9 cellular contexts compared by ENCODE assay signal in the genomic region with DNA sequence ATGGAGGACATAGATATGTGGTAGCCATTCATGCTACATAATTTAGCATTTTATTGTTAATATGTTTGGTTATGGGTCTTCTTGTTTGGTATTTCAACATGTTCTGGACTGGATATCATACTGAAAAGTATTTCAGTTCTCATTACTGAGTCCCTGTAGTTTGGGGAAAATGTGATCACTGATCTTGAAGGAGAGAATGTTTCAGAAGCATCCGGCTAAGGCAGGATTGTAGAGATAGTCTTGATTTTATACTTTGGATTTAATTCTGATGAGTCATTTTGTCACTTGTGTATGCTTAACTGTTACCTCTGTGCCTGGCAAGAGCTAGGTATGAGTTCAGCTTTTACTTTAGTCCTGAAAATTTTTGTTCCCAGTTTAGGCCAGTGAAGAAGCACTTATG. TPM values are rescaled to one million over a fixed set of nuclear protein-coding genes. Genes with fewer than 3 reads are reported as not detected.
DNase-seq lines count a peak whose midpoint lies in the region; ATAC-seq and TF ChIP-seq lines count a peak whose summit lies in the region.
"Had no signal": no experiment of that assay in that cellular context is flagged by ENCODE, and none has a peak within 500 bp of the region (broad histone marks: within the 10 kb centered on the region; RNA-seq: fewer than 3 reads in every experiment).

No MANE protein-coding gene starts in this region.

- no peak for ATAC-seq in GM21529 (IDR thresholded peaks at IDR 0.05; ENCODE audit: unreplicated experiment)

- H3K36me3 Mint-ChIP-seq in T-helper 1 cell treated with Interleukin-12 subunit alpha and Interleukin-12 subunit beta and Interleukin-4 antibody, amounts not matched to agents 30 μg/mL and 1 μg/mL, for 36 hours (ENCODE audit: low read depth), result peaks cover 59% of the 10 kb centered on the region

- H3K36me3 ChIP-seq in GM06990 (ENCODE audit: control insufficient read depth, insufficient read depth, low read length), result peaks cover 8% of the 10 kb centered on the region

- no peak for DNase-seq in GM06990 (ENCODE audit: extremely low read depth, insufficient read length)
- peak; percentile 2 for DNase-seq in fibroblast of gingiva (ENCODE audit: low read depth)
- DNase-seq in renal cortical epithelial cell (ENCODE audit: low read depth), result peak; percentile 72
- DNase-seq in NCI-H446 (lab: John Stamatoyannopoulos, UW), result no peak
- DNase-seq in cerebellar nuclear complex (lab: John Stamatoyannopoulos, UW), result no peak
- DNase-seq in activated CD4-positive, CD25-positive, alpha-beta regulatory T cell (lab: John Stamatoyannopoulos, UW), result no peak
- DNase-seq: NCI-H2029 treated with DMSO at 0.1 percent for 48 hours had no signal

- no peaks in the 10 kb centered on the region for H3K27me3 ChIP-seq in GM06990 (replicated peaks; ENCODE audit: control insufficient read depth, insufficient read depth, low read length)

- peak overlapping the region; percentile 28 for H3K4me3 ChIP-seq in GM06990 (replicated peaks; ENCODE audit: low read depth, low read length)

- H3K4me3 Mint-ChIP-seq in T-helper 1 cell treated with Interleukin-12 subunit alpha and Interleukin-12 subunit beta and Interleukin-4 antibody, amounts not matched to agents 30 μg/mL and 1 μg/mL, for 36 hours, result peak overlapping the region; percentile 98

- H3K27me3 Mint-ChIP-seq in T-helper 1 cell treated with Interleukin-12 subunit alpha and Interleukin-12 subunit beta and Interleukin-4 antibody, amounts not matched to agents 30 μg/mL and 1 μg/mL, for 36 hours (ENCODE audit: low read depth), result no peaks in the 10 kb centered on the region

- H3K9me3 Mint-ChIP-seq in T-helper 1 cell treated with Interleukin-12 subunit alpha and Interleukin-12 subunit beta and Interleukin-4 antibody, amounts not matched to agents 30 μg/mL and 1 μg/mL, for 36 hours, result no peaks in the 10 kb centered on the region

- TF ChIP-seq CTCF in GM06990 (IDR thresholded peaks at IDR 0.05; ENCODE audit: insufficient read depth, low read length, poor library complexity, severe bottlenecking), result no peak

- H3K27ac Mint-ChIP-seq in T-helper 1 cell treated with Interleukin-12 subunit alpha and Interleukin-12 subunit beta and Interleukin-4 antibody, amounts not matched to agents 30 μg/mL and 1 μg/mL, for 36 hours, result peak overlapping the region; percentile 99

- peaks cover 75% of the 10 kb centered on the region for H3K4me1 Mint-ChIP-seq in T-helper 1 cell treated with Interleukin-12 subunit alpha and Interleukin-12 subunit beta and Interleukin-4 antibody, amounts not matched to agents 30 μg/mL and 1 μg/mL, for 36 hours (ENCODE audit: low read depth)

RNA-seq across cellular contexts. Expression of gene CHD2, which starts 7.1 kb away (rescaled TPM):
- 35.4 and 92.3 TPM in 2 replicates for total RNA-seq in renal cortical epithelial cell

Comparison
In these comparisons a context has a peak if more than half of its experiments do, and no peak if none do; other contexts are left out.
1. DNase-seq: peak in fibroblast of gingiva (single experiment) and renal cortical epithelial cell (single experiment); none in GM06990 (single experiment), NCI-H446 (0 of 2), cerebellar nuclear complex (0 of 2) and activated CD4-positive, CD25-positive, alpha-beta regulatory T cell (0 of 4).